33 cellular contexts compared by ENCODE assay signal in genomic region chr18:77865853-77866252, GRCh38.
A peak's percentile ranks its signal among the peaks of the same experiment; 100 is the strongest.
DNase-seq lines count a peak whose midpoint lies in the region; ATAC-seq, FAIRE-seq and TF ChIP-seq lines count a peak whose summit lies in the region.
"Had no signal": no experiment of that assay in that cellular context is flagged by ENCODE, and none has a peak within 500 bp of the region (broad histone marks: within the 10 kb centered on the region; RNA-seq: fewer than 3 reads in every experiment).

No MANE protein-coding gene starts in this region.

- no peak overlapping the region for H2AFZ ChIP-seq in neuronal stem cell (ENCODE audit: low read length)

- no peak for TF ChIP-seq CTCF in kidney (IDR thresholded peaks at IDR 0.05; ENCODE audit: borderline replicate concordance, extremely low read depth, insufficient read depth)

- H2BK5ac ChIP-seq in neuronal stem cell (ENCODE audit: low read length) = no peak overlapping the region

- FAIRE-seq in kidney (lab: Jason Lieb, UNC) = no peak
- FAIRE-seq: A204.1, A549, D721Med had no signal

- no peak for ATAC-seq in GM21360 (IDR thresholded peaks at IDR 0.05; ENCODE audit: unreplicated experiment)
- ATAC-seq: A549; CD8-positive, alpha-beta T cell had no signal

- H3K4ac ChIP-seq in neuronal stem cell (ENCODE audit: low read length) = no peak overlapping the region

- H3K27ac ChIP-seq in kidney (ENCODE audit: low read depth in 2 of 2, low read length in 2 of 2) = no peak overlapping the region
- H3K27ac ChIP-seq in neuronal stem cell (replicated peaks; ENCODE audit: low read length) = no peak overlapping the region
- H3K27ac ChIP-seq: 22Rv1; A549; BLaER1; BLaER1 treated with 17β-estradiol and CSF1 and Interleukin-3, amounts not matched to agents 10 nM and 100 nM; C4-2B had no signal

- no peak overlapping the region for H3K4me2 ChIP-seq in neuronal stem cell (ENCODE audit: insufficient read depth, low read length, poor library complexity, severe bottlenecking)
- H3K4me2 ChIP-seq: A549; BLaER1; BLaER1 treated with 17β-estradiol and CSF1 and Interleukin-3, amounts not matched to agents 10 nM and 100 nM had no signal

- H3K9ac ChIP-seq in kidney (ENCODE audit: low read length in 2 of 2) = no peak overlapping the region
- H3K9ac ChIP-seq in neuronal stem cell (ENCODE audit: low read depth, low read length, poor library complexity) = no peak overlapping the region
- H3K9ac ChIP-seq: BLaER1; BLaER1 treated with 17β-estradiol and CSF1 and Interleukin-3, amounts not matched to agents 10 nM and 100 nM had no signal

- WGBS in neuronal stem cell (ENCODE audit: extremely low coverage in 2 of 2, insufficient read length in 2 of 2, insufficient replicate concordance in 1 of 2), 2 donors = no CpG with 5 or more reads among the region's 11 CpGs

- H3K23ac ChIP-seq in neuronal stem cell (ENCODE audit: low read depth, low read length, poor library complexity) = no peak overlapping the region

- no peak overlapping the region for H3K4me3 ChIP-seq in H7 (ENCODE audit: insufficient read depth, low read depth, low read length)
- H3K4me3 ChIP-seq in kidney (ENCODE audit: low read length in 2 of 2) = no peak overlapping the region
- no peak overlapping the region for H3K4me3 ChIP-seq in neuronal stem cell (ENCODE audit: low read length in 2 of 2)
- H3K4me3 ChIP-seq: A549; BLaER1; BLaER1 treated with 17β-estradiol and CSF1 and Interleukin-3, amounts not matched to agents 10 nM and 100 nM had no signal

- no peak overlapping the region for H3K18ac ChIP-seq in neuronal stem cell (ENCODE audit: low read length)

- no peaks in the 10 kb centered on the region for H3K36me3 ChIP-seq in H7 (replicated peaks; ENCODE audit: control insufficient read depth, insufficient read depth, low read length)
- no peaks in the 10 kb centered on the region for H3K36me3 ChIP-seq in kidney (ENCODE audit: control insufficient read depth in 1 of 2, insufficient read depth in 2 of 2, low read length in 2 of 2)
- no peaks in the 10 kb centered on the region for H3K36me3 ChIP-seq in neuronal stem cell (replicated peaks in 1 of 2; ENCODE audit: control insufficient read depth in 2 of 2, insufficient read depth in 2 of 2, low read length in 2 of 2)
- H3K36me3 ChIP-seq: BE2C; BLaER1; BLaER1 treated with 17β-estradiol and CSF1 and Interleukin-3, amounts not matched to agents 10 nM and 100 nM had no signal

- no peak overlapping the region for H2BK15ac ChIP-seq in neuronal stem cell (ENCODE audit: low read length)

- peak overlapping the region; percentile 28 for H3K14ac ChIP-seq in neuronal stem cell (ENCODE audit: low read length)

- H3K9me3 ChIP-seq in kidney (ENCODE audit: control insufficient read depth in 1 of 2, low read length in 2 of 2) (no peaks in the 10 kb centered on the region), neuronal stem cell (replicated peaks in 1 of 2; ENCODE audit: control insufficient read depth in 2 of 2, insufficient read depth in 1 of 2, low read depth in 1 of 2, low read length in 2 of 2) (no peaks in the 10 kb centered on the region)
- H3K9me3 ChIP-seq: A549, BE2C, BLaER1, Caco-2 had no signal

- H3K27me3 ChIP-seq in H7 (ENCODE audit: control insufficient read depth, insufficient read depth, low read length) (no peaks in the 10 kb centered on the region), neuronal stem cell (ENCODE audit: control insufficient read depth in 3 of 3, insufficient read depth in 3 of 3, low read depth in 1 of 3, low read length in 3 of 3) (no peaks in the 10 kb centered on the region)
- H3K27me3 ChIP-seq: BE2C; BLaER1; BLaER1 treated with 17β-estradiol and CSF1 and Interleukin-3, amounts not matched to agents 10 nM and 100 nM had no signal

- peaks cover 0 to 3% of the 10 kb centered on the region in 2 donors for H3K4me1 ChIP-seq in kidney (ENCODE audit: control insufficient read depth in 1 of 2, insufficient read depth in 1 of 2, low read depth in 1 of 2, low read length in 2 of 2)
- no peaks in the 10 kb centered on the region for H3K4me1 ChIP-seq in neuronal stem cell (ENCODE audit: control insufficient read depth in 2 of 2, insufficient read depth in 1 of 2, low read depth in 1 of 2, low read length in 2 of 2)
- H3K4me1 ChIP-seq: A549, BE2C, BLaER1, Caco-2 had no signal

- H2AK5ac ChIP-seq in neuronal stem cell (ENCODE audit: low read depth, low read length) = no peak overlapping the region

- no peak overlapping the region for H4K8ac ChIP-seq in neuronal stem cell (ENCODE audit: low read depth, low read length)

- no peaks in the 10 kb centered on the region for H3K79me1 ChIP-seq in neuronal stem cell (ENCODE audit: low read depth, low read length)

- DNase-seq in H7 (peak; percentile 10), kidney (peak; percentile 57), neuronal stem cell (ENCODE audit: low spot score) (no peak), NCI-H1048 (lab: John Stamatoyannopoulos, UW) (no peak)
- no peak for DNase-seq in activated CD8-positive, alpha-beta memory T cell treated with anti-CD3 and anti-CD28 coated beads for 24 hours
- DNase-seq: 8988T; ACHN; AML-193; BE2C; C1 segment of cervical spinal cord; Caco-2; Calu3; CD4-positive, alpha-beta memory T cell; CD4-positive, alpha-beta T cell; CD4-positive, CD25-positive, alpha-beta regulatory T cell; CD8-positive, alpha-beta memory T cell; CD8-positive, alpha-beta T cell; COR-L47; DMS 273 treated with DMSO at 0.1 percent for 48 hours; DMS153; DMS53; DMS79; DMS79 treated with DMSO at 0.1 percent for 48 hours; DND-41; EL had no signal

- intact Hi-C loops in kidney (cut with DNase I) = no loop called here

- H2BK120ac ChIP-seq in neuronal stem cell (ENCODE audit: low read depth, low read length) = no peak overlapping the region

- no peak overlapping the region for H2BK12ac ChIP-seq in neuronal stem cell (ENCODE audit: low read length)

- H4K91ac ChIP-seq in neuronal stem cell (ENCODE audit: low read depth, low read length, poor library complexity) = no peak overlapping the region

Comparison
In these comparisons a context has a peak if more than half of its experiments do, and no peak if none do; other contexts are left out.
1. DNase-seq: peak in H7 (single experiment) and kidney (single experiment); none in neuronal stem cell (single experiment), activated CD8-positive, alpha-beta memory T cell treated with anti-CD3 and anti-CD28 coated beads for 24 hours (single experiment) and NCI-H1048 (single experiment).